1 cellular context compared by ENCODE assay signal in genomic region chr2:239339241-239339640, GRCh38.
TF ChIP-seq lines count a peak whose summit lies in the region.

No MANE protein-coding gene starts in this region.

TF ChIP-seq in SK-N-SH, 30 proteins besides CTCF, POLR2A, EP300 and RAD21 (continued from another document):
- TF ChIP-seq, protein P1, sequence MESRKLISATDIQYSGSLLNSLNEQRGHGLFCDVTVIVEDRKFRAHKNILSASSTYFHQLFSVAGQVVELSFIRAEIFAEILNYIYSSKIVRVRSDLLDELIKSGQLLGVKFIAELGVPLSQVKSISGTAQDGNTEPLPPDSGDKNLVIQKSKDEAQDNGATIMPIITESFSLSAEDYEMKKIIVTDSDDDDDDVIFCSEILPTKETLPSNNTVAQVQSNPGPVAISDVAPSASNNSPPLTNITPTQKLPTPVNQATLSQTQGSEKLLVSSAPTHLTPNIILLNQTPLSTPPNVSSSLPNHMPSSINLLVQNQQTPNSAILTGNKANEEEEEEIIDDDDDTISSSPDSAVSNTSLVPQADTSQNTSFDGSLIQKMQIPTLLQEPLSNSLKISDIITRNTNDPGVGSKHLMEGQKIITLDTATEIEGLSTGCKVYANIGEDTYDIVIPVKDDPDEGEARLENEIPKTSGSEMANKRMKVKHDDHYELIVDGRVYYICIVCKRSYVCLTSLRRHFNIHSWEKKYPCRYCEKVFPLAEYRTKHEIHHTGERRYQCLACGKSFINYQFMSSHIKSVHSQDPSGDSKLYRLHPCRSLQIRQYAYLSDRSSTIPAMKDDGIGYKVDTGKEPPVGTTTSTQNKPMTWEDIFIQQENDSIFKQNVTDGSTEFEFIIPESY (IDR thresholded peaks at IDR 0.05; ENCODE audit: borderline replicate concordance, low read depth): no peak
- TF ChIP-seq NFIC (IDR thresholded peaks at IDR 0.05; ENCODE audit: borderline replicate concordance): no peak
- TF ChIP-seq GATA2 (CRISPR knock-in tag; IDR thresholded peaks at IDR 0.05): no peak
- no peak for TF ChIP-seq JUND (IDR thresholded peaks at IDR 0.05)
- TF ChIP-seq, protein P2, sequence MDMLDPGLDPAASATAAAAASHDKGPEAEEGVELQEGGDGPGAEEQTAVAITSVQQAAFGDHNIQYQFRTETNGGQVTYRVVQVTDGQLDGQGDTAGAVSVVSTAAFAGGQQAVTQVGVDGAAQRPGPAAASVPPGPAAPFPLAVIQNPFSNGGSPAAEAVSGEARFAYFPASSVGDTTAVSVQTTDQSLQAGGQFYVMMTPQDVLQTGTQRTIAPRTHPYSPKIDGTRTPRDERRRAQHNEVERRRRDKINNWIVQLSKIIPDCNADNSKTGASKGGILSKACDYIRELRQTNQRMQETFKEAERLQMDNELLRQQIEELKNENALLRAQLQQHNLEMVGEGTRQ (IDR thresholded peaks at IDR 0.05; ENCODE audit: borderline replicate concordance, low read depth, low read length): no peak
- no peak for TF ChIP-seq FOXJ3 (CRISPR knock-in tag; IDR thresholded peaks at IDR 0.05)
- TF ChIP-seq, protein P3, sequence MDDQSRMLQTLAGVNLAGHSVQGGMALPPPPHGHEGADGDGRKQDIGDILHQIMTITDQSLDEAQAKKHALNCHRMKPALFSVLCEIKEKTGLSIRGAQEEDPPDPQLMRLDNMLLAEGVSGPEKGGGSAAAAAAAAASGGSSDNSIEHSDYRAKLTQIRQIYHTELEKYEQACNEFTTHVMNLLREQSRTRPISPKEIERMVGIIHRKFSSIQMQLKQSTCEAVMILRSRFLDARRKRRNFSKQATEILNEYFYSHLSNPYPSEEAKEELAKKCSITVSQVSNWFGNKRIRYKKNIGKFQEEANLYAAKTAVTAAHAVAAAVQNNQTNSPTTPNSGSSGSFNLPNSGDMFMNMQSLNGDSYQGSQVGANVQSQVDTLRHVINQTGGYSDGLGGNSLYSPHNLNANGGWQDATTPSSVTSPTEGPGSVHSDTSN (IDR thresholded peaks at IDR 0.05): no peak
- TF ChIP-seq MXI1 (IDR thresholded peaks at IDR 0.05; ENCODE audit: low read depth, low read length): no peak
